Comparison of ENCODE assay signal across 7 cellular contexts in the genomic region with DNA sequence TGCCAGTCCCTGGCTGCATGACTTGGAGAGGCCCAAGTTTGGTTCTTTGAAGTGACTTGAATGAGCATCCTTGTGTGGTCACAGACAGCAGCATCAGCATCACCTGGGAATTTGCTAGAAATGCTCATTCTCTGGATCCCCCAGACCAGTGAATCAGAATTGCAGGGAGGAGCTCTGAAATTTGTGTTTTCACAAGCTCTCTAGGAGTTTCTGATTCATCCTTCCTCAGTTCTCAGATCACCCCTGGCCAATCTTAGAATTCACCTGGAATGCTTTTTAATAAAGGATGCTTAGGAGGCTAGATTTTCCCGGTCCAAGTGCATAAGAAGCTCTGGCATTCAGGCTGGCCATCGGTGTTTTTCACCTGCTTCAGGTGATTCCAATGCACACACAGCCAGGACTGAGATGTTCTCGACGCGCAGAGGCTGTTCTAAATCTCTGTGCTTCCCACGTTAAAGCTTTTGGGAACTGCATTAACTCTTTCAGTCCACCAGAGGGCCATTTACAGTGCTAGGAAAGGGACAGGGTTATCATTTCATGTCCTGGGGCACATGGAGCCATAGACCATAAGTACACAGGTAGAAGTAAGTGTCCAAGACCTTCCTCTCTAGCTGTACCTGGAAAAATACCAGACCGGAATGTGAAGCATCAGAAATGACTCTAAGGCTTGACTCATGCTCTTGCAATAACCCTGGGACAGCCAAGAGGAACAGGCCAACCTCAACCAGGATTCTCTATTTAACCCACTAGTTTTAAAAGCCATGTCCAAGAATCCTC.
DNase-seq lines count a peak whose midpoint lies in the region; ATAC-seq, FAIRE-seq and TF ChIP-seq lines count a peak whose summit lies in the region.

No MANE protein-coding gene starts in this region.

- DNase-seq in DMS114 treated with DMSO at 0.1 percent for 48 hours (lab: John Stamatoyannopoulos, UW; ENCODE audit: unreplicated experiment) (peak; percentile 8), HCT116 (ENCODE audit: low read depth, low spot score) (peak; percentile 34), kidney (no peak), gastrocnemius medialis (no peak), KG1 (lab: John Stamatoyannopoulos, UW) (no peak)

- no peaks in the 10 kb centered on the region for H4K20me1 ChIP-seq in HCT116 (ENCODE audit: insufficient read depth)

- intact Hi-C loops in HCT116 (cut with micrococcal nuclease): loop anchor here (1.0 kb wide), 1 partner anchor 23 kb away; no protein-coding TSS in a partner anchor
- intact Hi-C loops in kidney (cut with DNase I): no loop called here
- intact Hi-C loops in gastrocnemius medialis (cut with DNase I; ENCODE audit: low total_unique reads): no loop called here

- CTCF ChIA-PET in HCT116 (lab: Charles Lee): interaction anchor here (1.0 to 2.4 kb wide), 2 partner anchors 19 to 22 kb away, joined by 3 to 22 read pairs; no protein-coding TSS in a partner anchor

- H3K9ac ChIP-seq in HCT116 (ENCODE audit: low read length) (no peak overlapping the region), kidney (ENCODE audit: low read length in 2 of 2) (no peak overlapping the region)

- FAIRE-seq in kidney (lab: Jason Lieb, UNC): no peak

- TF ChIP-seq CTCF in HCT116 (IDR thresholded peaks at IDR 0.05 in 2 of 3, conservative IDR thresholded peaks at IDR 0.05 in 1 of 3; ENCODE audit: borderline replicate concordance in 1 of 3, insufficient read depth in 1 of 3, low read depth in 2 of 3, low read length in 2 of 3) (peak; percentile 48 to 76 (median 75); a peak in 5 of 6 replicates), kidney (IDR thresholded peaks at IDR 0.05; ENCODE audit: borderline replicate concordance, extremely low read depth, insufficient read depth) (peak; percentile 18), gastrocnemius medialis (IDR thresholded peaks at IDR 0.05 in 4 of 5, conservative IDR thresholded peaks at IDR 0.05 in 1 of 5) (peak in 2 of 5 experiments; percentile 19 to 21)

- POLR2A ChIA-PET in HCT116 (lab: Charles Lee): no interaction called here

- no peak for TF ChIP-seq POLR2A in HCT116 (IDR thresholded peaks at IDR 0.05; ENCODE audit: borderline replicate concordance, extremely low read depth, insufficient read depth, insufficient read length)
- TF ChIP-seq POLR2A in gastrocnemius medialis (IDR thresholded peaks at IDR 0.05): no peak

- H3K4me3 ChIP-seq in HCT116 (replicated peaks in 1 of 2; ENCODE audit: low read depth in 1 of 2, low read length in 2 of 2) (no peak overlapping the region), kidney (ENCODE audit: low read length in 2 of 2) (no peak overlapping the region), gastrocnemius medialis (no peak overlapping the region)

- no peaks in the 10 kb centered on the region for H3K9me2 ChIP-seq in HCT116 (ENCODE audit: insufficient read depth)

- no peaks in the 10 kb centered on the region for H3K36me3 ChIP-seq in HCT116 (ENCODE audit: control insufficient read depth in 1 of 2, insufficient read depth in 2 of 2, low read length in 2 of 2)
- no peaks in the 10 kb centered on the region for H3K36me3 ChIP-seq in kidney (ENCODE audit: control insufficient read depth in 1 of 2, insufficient read depth in 2 of 2, low read length in 2 of 2)
- H3K36me3 ChIP-seq in gastrocnemius medialis: no peaks in the 10 kb centered on the region

- RAD21 ChIA-PET in HCT116 (lab: Charles Lee; ENCODE audit: low non-redundant PET in 1 of 2, low total read pairs in 2 of 2, uncharacterized antibody in 2 of 2, unreplicated experiment in 2 of 2): no interaction called here

- no peak overlapping the region for H3K27ac ChIP-seq in HCT116 (ENCODE audit: low read depth, low read length)
- H3K27ac ChIP-seq in kidney (ENCODE audit: low read depth in 2 of 2, low read length in 2 of 2): no peak overlapping the region
- no peak overlapping the region for H3K27ac ChIP-seq in gastrocnemius medialis

- H3K27me3 ChIP-seq in HCT116 (ENCODE audit: insufficient read depth, low read length): no peaks in the 10 kb centered on the region
- no peaks in the 10 kb centered on the region for H3K27me3 ChIP-seq in gastrocnemius medialis

- no TSS peak for BruUV-seq in HCT116 (replicated peaks; lab: Mats Ljungman, UMichigan)

- in situ Hi-C loops in gastrocnemius medialis (cut with MboI; ENCODE audit: low sequenced_read_pairs in 4 of 4): no loop called here

- no peaks in the 10 kb centered on the region for H3K9me3 ChIP-seq in HCT116 (ENCODE audit: control insufficient read depth in 1 of 2, insufficient read depth in 1 of 2, low read depth in 1 of 2, low read length in 2 of 2)
- H3K9me3 ChIP-seq in kidney (ENCODE audit: control insufficient read depth in 1 of 2, low read length in 2 of 2): no peaks in the 10 kb centered on the region
- no peaks in the 10 kb centered on the region for H3K9me3 ChIP-seq in gastrocnemius medialis

- H3K4me2 ChIP-seq in HCT116 (ENCODE audit: low read length): no peak overlapping the region

- TF ChIP-seq RAD21 in HCT116 (IDR thresholded peaks at IDR 0.05; ENCODE audit: low read depth): peak; percentile 62

- H2AFZ ChIP-seq in HCT116 (ENCODE audit: low read depth, low read length, poor library complexity, severe bottlenecking): no peak overlapping the region

- H3K79me2 ChIP-seq in HCT116 (ENCODE audit: insufficient read depth, low read length): no peaks in the 10 kb centered on the region

- peak; percentile 89 for ATAC-seq in HCT116
- ATAC-seq in SK-N-SH treated with all-trans-retinoic acid at 6 μM for 48 hours: peak; percentile 84
- no peak for ATAC-seq in gastrocnemius medialis
- no peak for ATAC-seq in GM21360 (IDR thresholded peaks at IDR 0.05; ENCODE audit: unreplicated experiment)

- no peaks in the 10 kb centered on the region for H3K4me1 ChIP-seq in HCT116 (ENCODE audit: control insufficient read depth in 1 of 2, insufficient read depth in 2 of 2, low read length in 2 of 2)
- no peaks in the 10 kb centered on the region for H3K4me1 ChIP-seq in kidney (ENCODE audit: control insufficient read depth in 1 of 2, insufficient read depth in 1 of 2, low read depth in 1 of 2, low read length in 2 of 2)
- H3K4me1 ChIP-seq in gastrocnemius medialis: no peaks in the 10 kb centered on the region

TF ChIP-seq in HCT116, 20 proteins besides CTCF, POLR2A, EP300 and RAD21:
- TF ChIP-seq, protein P1, sequence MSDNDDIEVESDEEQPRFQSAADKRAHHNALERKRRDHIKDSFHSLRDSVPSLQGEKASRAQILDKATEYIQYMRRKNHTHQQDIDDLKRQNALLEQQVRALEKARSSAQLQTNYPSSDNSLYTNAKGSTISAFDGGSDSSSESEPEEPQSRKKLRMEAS (IDR thresholded peaks at IDR 0.05): no peak
- TF ChIP-seq CEBPB (IDR thresholded peaks at IDR 0.05; ENCODE audit: low read depth) (no peak), POLR2AphosphoS5 (IDR thresholded peaks at IDR 0.05; ENCODE audit: low read depth, low read length) (no peak), TCF7L2 (IDR thresholded peaks at IDR 0.05; ENCODE audit: borderline replicate concordance, extremely low read depth, insufficient read depth, insufficient read length) (no peak)
- TF ChIP-seq, protein P2, sequence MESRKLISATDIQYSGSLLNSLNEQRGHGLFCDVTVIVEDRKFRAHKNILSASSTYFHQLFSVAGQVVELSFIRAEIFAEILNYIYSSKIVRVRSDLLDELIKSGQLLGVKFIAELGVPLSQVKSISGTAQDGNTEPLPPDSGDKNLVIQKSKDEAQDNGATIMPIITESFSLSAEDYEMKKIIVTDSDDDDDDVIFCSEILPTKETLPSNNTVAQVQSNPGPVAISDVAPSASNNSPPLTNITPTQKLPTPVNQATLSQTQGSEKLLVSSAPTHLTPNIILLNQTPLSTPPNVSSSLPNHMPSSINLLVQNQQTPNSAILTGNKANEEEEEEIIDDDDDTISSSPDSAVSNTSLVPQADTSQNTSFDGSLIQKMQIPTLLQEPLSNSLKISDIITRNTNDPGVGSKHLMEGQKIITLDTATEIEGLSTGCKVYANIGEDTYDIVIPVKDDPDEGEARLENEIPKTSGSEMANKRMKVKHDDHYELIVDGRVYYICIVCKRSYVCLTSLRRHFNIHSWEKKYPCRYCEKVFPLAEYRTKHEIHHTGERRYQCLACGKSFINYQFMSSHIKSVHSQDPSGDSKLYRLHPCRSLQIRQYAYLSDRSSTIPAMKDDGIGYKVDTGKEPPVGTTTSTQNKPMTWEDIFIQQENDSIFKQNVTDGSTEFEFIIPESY (IDR thresholded peaks at IDR 0.05; ENCODE audit: extremely low read depth, insufficient replicate concordance, low read length): no peak
TF ChIP-seq in HCT116: peak in this region for 0.

TF ChIP-seq in SK-N-SH treated with all-trans-retinoic acid at 6 μM for 48 hours, 23 proteins besides CTCF, POLR2A, EP300 and RAD21:
- no peak for TF ChIP-seq ESRRG (CRISPR knock-in tag; IDR thresholded peaks at IDR 0.05)
- TF ChIP-seq ZNF8 (CRISPR knock-in tag; IDR thresholded peaks at IDR 0.05): no peak
- TF ChIP-seq, protein P3, sequence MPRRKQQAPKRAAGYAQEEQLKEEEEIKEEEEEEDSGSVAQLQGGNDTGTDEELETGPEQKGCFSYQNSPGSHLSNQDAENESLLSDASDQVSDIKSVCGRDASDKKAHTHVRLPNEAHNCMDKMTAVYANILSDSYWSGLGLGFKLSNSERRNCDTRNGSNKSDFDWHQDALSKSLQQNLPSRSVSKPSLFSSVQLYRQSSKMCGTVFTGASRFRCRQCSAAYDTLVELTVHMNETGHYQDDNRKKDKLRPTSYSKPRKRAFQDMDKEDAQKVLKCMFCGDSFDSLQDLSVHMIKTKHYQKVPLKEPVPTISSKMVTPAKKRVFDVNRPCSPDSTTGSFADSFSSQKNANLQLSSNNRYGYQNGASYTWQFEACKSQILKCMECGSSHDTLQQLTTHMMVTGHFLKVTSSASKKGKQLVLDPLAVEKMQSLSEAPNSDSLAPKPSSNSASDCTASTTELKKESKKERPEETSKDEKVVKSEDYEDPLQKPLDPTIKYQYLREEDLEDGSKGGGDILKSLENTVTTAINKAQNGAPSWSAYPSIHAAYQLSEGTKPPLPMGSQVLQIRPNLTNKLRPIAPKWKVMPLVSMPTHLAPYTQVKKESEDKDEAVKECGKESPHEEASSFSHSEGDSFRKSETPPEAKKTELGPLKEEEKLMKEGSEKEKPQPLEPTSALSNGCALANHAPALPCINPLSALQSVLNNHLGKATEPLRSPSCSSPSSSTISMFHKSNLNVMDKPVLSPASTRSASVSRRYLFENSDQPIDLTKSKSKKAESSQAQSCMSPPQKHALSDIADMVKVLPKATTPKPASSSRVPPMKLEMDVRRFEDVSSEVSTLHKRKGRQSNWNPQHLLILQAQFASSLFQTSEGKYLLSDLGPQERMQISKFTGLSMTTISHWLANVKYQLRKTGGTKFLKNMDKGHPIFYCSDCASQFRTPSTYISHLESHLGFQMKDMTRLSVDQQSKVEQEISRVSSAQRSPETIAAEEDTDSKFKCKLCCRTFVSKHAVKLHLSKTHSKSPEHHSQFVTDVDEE (CRISPR knock-in tag; IDR thresholded peaks at IDR 0.05): 0 out of 2 replicates have a peak, but pooled peaks have one; percentile 46
- TF ChIP-seq TOX (CRISPR knock-in tag; IDR thresholded peaks at IDR 0.05; ENCODE audit: borderline replicate concordance): no peak
- no peak for TF ChIP-seq GLIS3 (CRISPR knock-in tag; IDR thresholded peaks at IDR 0.05)

Comparison
In these comparisons a context has a peak if more than half of its experiments do, and no peak if none do; other contexts are left out.
1. DNase-seq: peak in DMS114 treated with DMSO at 0.1 percent for 48 hours (single experiment) and HCT116 (single experiment); none in kidney (single experiment), gastrocnemius medialis (0 of 2) and KG1 (single experiment).
2. ATAC-seq: peak in HCT116 (single experiment) and SK-N-SH treated with all-trans-retinoic acid at 6 μM for 48 hours (single experiment); none in gastrocnemius medialis (0 of 2) and GM21360 (single experiment).